Comparison of ENCODE assay signal across 12 cellular contexts in genomic region chr2:134736167-134736885, GRCh38. TPM values are rescaled to one million over a fixed set of nuclear protein-coding genes. Genes with fewer than 3 reads are reported as not detected.
DNase-seq lines count a peak whose midpoint lies in the region; ATAC-seq and TF ChIP-seq lines count a peak whose summit lies in the region.
"Had no signal": no experiment of that assay in that cellular context is flagged by ENCODE, and none has a peak within 500 bp of the region (broad histone marks: within the 10 kb centered on the region; RNA-seq: fewer than 3 reads in every experiment).

No MANE protein-coding gene starts in this region.

- H3K27ac ChIP-seq in BLaER1 treated with 17β-estradiol and CSF1 and Interleukin-3, amounts not matched to agents 10 nM and 100 nM = peak overlapping the region in 5 of 11 experiments; percentile 29 to 58 (median 44); a peak in 10 of 22 replicates
- H3K27ac ChIP-seq: BLaER1 had no signal

- no peak overlapping the region for H3K4me3 ChIP-seq in BLaER1 treated with 17β-estradiol and CSF1 and Interleukin-3, amounts not matched to agents 10 nM and 100 nM
- H3K4me3 ChIP-seq: BLaER1 had no signal

- no peak for TF ChIP-seq CTCF in WTC11 (IDR thresholded peaks at IDR 0.05)

- H3K4me1 ChIP-seq in BLaER1 treated with 17β-estradiol and CSF1 and Interleukin-3, amounts not matched to agents 10 nM and 100 nM = peaks cover 16 to 59% (median 31%) of the 10 kb centered on the region in 10 experiments

- H3K27me3 ChIP-seq in BLaER1 treated with 17β-estradiol and CSF1 and Interleukin-3, amounts not matched to agents 10 nM and 100 nM = no peaks in the 10 kb centered on the region
- H3K27me3 ChIP-seq: BLaER1 had no signal

- peaks cover 0 to under 1% (median 0%) of the 10 kb centered on the region in 11 experiments; a peak in 3 of 22 replicates for H3K9me3 ChIP-seq in BLaER1 treated with 17β-estradiol and CSF1 and Interleukin-3, amounts not matched to agents 10 nM and 100 nM (replicated peaks in 1 of 11)
- H3K9me3 ChIP-seq: BLaER1 had no signal

- no peaks in the 10 kb centered on the region for H3K27me3 Mint-ChIP-seq in WTC11 (ENCODE audit: low read depth)

- CTCF ChIA-PET in WTC11 (lab: Charles Lee) = interaction anchor here (1.3 kb wide), 1 partner anchor 54 kb away, joined by 3 read pairs; no protein-coding TSS in a partner anchor

- POLR2A ChIA-PET in WTC11 (lab: Charles Lee) = no interaction called here

- DNase-seq in LHCN-M2 (ENCODE audit: low read depth) (peak; percentile 74), WTC11 (ENCODE audit: low spot score) (no peak), iris pigment epithelial cell (ENCODE audit: low read depth) (peak; percentile 83)
- no peak for DNase-seq in activated CD8-positive, alpha-beta memory T cell treated with anti-CD3 and anti-CD28 coated beads for 24 hours
- no peak for DNase-seq in activated T-cell treated with anti-CD3 and anti-CD28 coated beads, Interleukin-2, amount 50 U/mL, for 48 hours
- DNase-seq in stimulated activated naive CD4-positive, alpha-beta T cell (lab: John Stamatoyannopoulos, UW) = no peak
- DNase-seq: SHP77; stimulated activated CD4-positive, alpha-beta T cell treated with anti-CD3 and anti-CD28 coated beads, Interleukin-4, amount 100 ng/mL, for 4 hours had no signal

- no peaks in the 10 kb centered on the region for H3K36me3 ChIP-seq in BLaER1 treated with 17β-estradiol and CSF1 and Interleukin-3, amounts not matched to agents 10 nM and 100 nM
- H3K36me3 ChIP-seq: BLaER1 had no signal

- no peaks in the 10 kb centered on the region for H3K36me3 Mint-ChIP-seq in WTC11
- H3K36me3 Mint-ChIP-seq: mesothelial cell of epicardium had no signal

- ATAC-seq in WTC11 (peak; percentile 56; the same call in 1 of the 2 replicates), HG03565 (IDR thresholded peaks at IDR 0.05; ENCODE audit: unreplicated experiment) (no peak)

- peaks cover 9% of the 10 kb centered on the region for H3K4me1 Mint-ChIP-seq in WTC11
- H3K4me1 Mint-ChIP-seq: mesothelial cell of epicardium had no signal

- H4K20me1 ChIP-seq in BLaER1 treated with 17β-estradiol and CSF1 and Interleukin-3, amounts not matched to agents 10 nM and 100 nM = no peaks in the 10 kb centered on the region; a peak in 1 of 22 replicates
- H4K20me1 ChIP-seq: BLaER1 had no signal

- no peak overlapping the region for H3K9ac ChIP-seq in BLaER1 treated with 17β-estradiol and CSF1 and Interleukin-3, amounts not matched to agents 10 nM and 100 nM
- H3K9ac ChIP-seq: BLaER1 had no signal

- peak overlapping the region in 6 of 11 experiments; percentile 20 to 76 (median 49); a peak in 11 of 22 replicates for H3K4me2 ChIP-seq in BLaER1 treated with 17β-estradiol and CSF1 and Interleukin-3, amounts not matched to agents 10 nM and 100 nM
- H3K4me2 ChIP-seq: BLaER1 had no signal

- H3K4me3 Mint-ChIP-seq in WTC11 = no peak overlapping the region
- H3K4me3 Mint-ChIP-seq: mesothelial cell of epicardium had no signal

- H3K27ac Mint-ChIP-seq in WTC11 = no peak overlapping the region
- H3K27ac Mint-ChIP-seq: mesothelial cell of epicardium had no signal

- peaks cover 9% of the 10 kb centered on the region for H3K9me3 Mint-ChIP-seq in WTC11

TF ChIP-seq in WTC11, 78 proteins besides CTCF, POLR2A, EP300 and RAD21:
- TF ChIP-seq ELF4 (CRISPR knock-in tag; IDR thresholded peaks at IDR 0.05; ENCODE audit: low read depth) = no peak
- no peak for TF ChIP-seq ZNF138 (CRISPR knock-in tag; conservative IDR thresholded peaks at IDR 0.05)
- TF ChIP-seq ZNF425 (CRISPR knock-in tag; conservative IDR thresholded peaks at IDR 0.05) = no peak
- TF ChIP-seq ZNF423 (CRISPR knock-in tag; IDR thresholded peaks at IDR 0.05) = no peak
- TF ChIP-seq FOXP4 (CRISPR knock-in tag; IDR thresholded peaks at IDR 0.05) = no peak
- no peak for TF ChIP-seq ZMAT4 (CRISPR knock-in tag; IDR thresholded peaks at IDR 0.05)
- TF ChIP-seq GABPB1 (CRISPR knock-in tag; IDR thresholded peaks at IDR 0.05) = no peak
- no peak for TF ChIP-seq ATF3 (CRISPR knock-in tag; conservative IDR thresholded peaks at IDR 0.05)
- no peak for TF ChIP-seq FOXJ3 (CRISPR knock-in tag; IDR thresholded peaks at IDR 0.05; ENCODE audit: borderline replicate concordance)
- no peak for TF ChIP-seq SMAD4 (CRISPR knock-in tag; IDR thresholded peaks at IDR 0.05)
- TF ChIP-seq EMX1 (CRISPR knock-in tag; IDR thresholded peaks at IDR 0.05) = no peak
- TF ChIP-seq GTF2I (CRISPR knock-in tag; conservative IDR thresholded peaks at IDR 0.05) = no peak
- no peak for TF ChIP-seq JUN (CRISPR knock-in tag; IDR thresholded peaks at IDR 0.05)
- no peak for TF ChIP-seq ZBTB21 (CRISPR knock-in tag; IDR thresholded peaks at IDR 0.05; ENCODE audit: borderline replicate concordance)
- TF ChIP-seq ZSCAN18 (CRISPR knock-in tag; IDR thresholded peaks at IDR 0.05) = no peak

RNA-seq across cellular contexts. Expression of gene TMEM163, which starts 17.5 kb away (rescaled TPM):
- total RNA-seq in LHCN-M2 (2014; rRNA removed) = 0.06 TPM in 2 replicates
- 0.06 TPM for polyA plus RNA-seq in LHCN-M2 (2012)
- 0.94 to 1.6 TPM (median 1.2 TPM) in 3 replicates for total RNA-seq in WTC11 (2021)

Comparison
In these comparisons a context has a peak if more than half of its experiments do, and no peak if none do; other contexts are left out.
1. DNase-seq: peak in LHCN-M2 (single experiment) and iris pigment epithelial cell (single experiment); none in WTC11 (single experiment), activated CD8-positive, alpha-beta memory T cell treated with anti-CD3 and anti-CD28 coated beads for 24 hours (single experiment), activated T-cell treated with anti-CD3 and anti-CD28 coated beads, Interleukin-2, amount 50 U/mL, for 48 hours (0 of 2) and stimulated activated naive CD4-positive, alpha-beta T cell (0 of 6).